In genomic region chr18:69400976-69401474, GRCh38 we compare ENCODE assay signal across 1 cellular context.
TF ChIP-seq lines count a peak whose summit lies in the region.

No MANE protein-coding gene starts in this region.

TF ChIP-seq in GM23338, 12 proteins besides CTCF, POLR2A, EP300 and RAD21 (continued from another document):
- TF ChIP-seq REST (IDR thresholded peaks at IDR 0.05; ENCODE audit: unreplicated experiment) = no peak
- no peak for TF ChIP-seq EZH2phosphoT487 (IDR thresholded peaks at IDR 0.05; ENCODE audit: unreplicated experiment)
- TF ChIP-seq STAT1 (IDR thresholded peaks at IDR 0.05; ENCODE audit: unreplicated experiment) = no peak
- TF ChIP-seq, protein P1, sequence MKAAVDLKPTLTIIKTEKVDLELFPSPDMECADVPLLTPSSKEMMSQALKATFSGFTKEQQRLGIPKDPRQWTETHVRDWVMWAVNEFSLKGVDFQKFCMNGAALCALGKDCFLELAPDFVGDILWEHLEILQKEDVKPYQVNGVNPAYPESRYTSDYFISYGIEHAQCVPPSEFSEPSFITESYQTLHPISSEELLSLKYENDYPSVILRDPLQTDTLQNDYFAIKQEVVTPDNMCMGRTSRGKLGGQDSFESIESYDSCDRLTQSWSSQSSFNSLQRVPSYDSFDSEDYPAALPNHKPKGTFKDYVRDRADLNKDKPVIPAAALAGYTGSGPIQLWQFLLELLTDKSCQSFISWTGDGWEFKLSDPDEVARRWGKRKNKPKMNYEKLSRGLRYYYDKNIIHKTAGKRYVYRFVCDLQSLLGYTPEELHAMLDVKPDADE (IDR thresholded peaks at IDR 0.05) = no peak
- no peak for TF ChIP-seq ZNF114 (CRISPR knock-in tag; IDR thresholded peaks at IDR 0.05)
- no peak for TF ChIP-seq POLR2AphosphoS5 (IDR thresholded peaks at IDR 0.05; ENCODE audit: low read depth)
- no peak for TF ChIP-seq CREB1 (CRISPR knock-in tag; IDR thresholded peaks at IDR 0.05; ENCODE audit: low read depth)
